ENCODE assay signal across 25 cellular contexts in the genomic region with DNA sequence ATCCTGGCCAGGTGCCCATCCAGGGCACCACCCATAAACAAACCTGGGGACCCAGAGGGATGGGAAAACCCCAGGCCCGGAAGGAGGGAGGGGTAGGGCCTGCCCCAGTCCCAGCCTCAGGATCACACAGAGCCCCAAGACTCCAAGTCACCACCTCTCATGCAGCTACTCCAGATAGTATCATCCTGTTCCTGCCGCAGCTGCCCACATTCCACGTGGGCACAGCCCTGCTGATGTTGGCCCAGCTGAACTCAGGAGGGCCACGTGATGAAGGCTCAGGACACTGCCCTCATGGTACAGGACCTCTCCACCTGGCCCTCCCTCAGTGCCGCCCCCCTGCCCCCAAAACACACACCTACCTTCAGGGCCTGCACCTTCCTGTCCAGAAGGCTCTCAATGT.
DNase-seq lines count a peak whose midpoint lies in the region; ATAC-seq, FAIRE-seq and TF ChIP-seq lines count a peak whose summit lies in the region.
"Had no signal": no experiment of that assay in that cellular context is flagged by ENCODE, and none has a peak within 500 bp of the region (broad histone marks: within the 10 kb centered on the region; RNA-seq: fewer than 3 reads in every experiment).

No MANE protein-coding gene starts in this region.

- H2AFZ ChIP-seq in HepG2 (ENCODE audit: low read length) (no peak overlapping the region), H1 (ENCODE audit: low read length) (no peak overlapping the region)

- BruUV-seq in HepG2 (replicated peaks; lab: Mats Ljungman, UMichigan): no TSS peak

- TF ChIP-seq POLR2A in right lobe of liver (IDR thresholded peaks at IDR 0.05): no peak
- no peak for TF ChIP-seq POLR2A in HepG2 (IDR thresholded peaks at IDR 0.05; ENCODE audit: insufficient read depth in 1 of 2, low read depth in 2 of 2, low read length in 2 of 2)
- no peak for TF ChIP-seq POLR2A in H1 (IDR thresholded peaks at IDR 0.05; ENCODE audit: control extremely low read depth in 1 of 2, low read depth in 2 of 2, low read length in 2 of 2)
- TF ChIP-seq POLR2A in stomach (IDR thresholded peaks at IDR 0.05): no peak
- no peak for TF ChIP-seq POLR2A in esophagus muscularis mucosa (IDR thresholded peaks at IDR 0.05; ENCODE audit: low read depth)
- TF ChIP-seq POLR2A in ovary (IDR thresholded peaks at IDR 0.05): no peak

- H2AK5ac ChIP-seq in H1 (ENCODE audit: low read depth, low read length): no peak overlapping the region

- TF ChIP-seq RAD21 in HepG2 (CRISPR knock-in tag; IDR thresholded peaks at IDR 0.05) (no peak), H1 (IDR thresholded peaks at IDR 0.05 in 1 of 2, conservative IDR thresholded peaks at IDR 0.05 in 1 of 2; ENCODE audit: low read depth in 2 of 2, low read length in 2 of 2) (no peak)

- H3K56ac ChIP-seq in H1 (replicated peaks; ENCODE audit: insufficient read length, low read depth, low read length): no peak overlapping the region

- H3K9ac ChIP-seq in HepG2 (ENCODE audit: insufficient read depth, low read depth, low read length) (no peak overlapping the region), H1 (replicated peaks in 1 of 4; ENCODE audit: extremely low read depth in 1 of 4, low read depth in 3 of 4, low read length in 3 of 4) (no peak overlapping the region)

- peak overlapping the region; percentile 86; the same call in 1 of the 2 replicates for H4K8ac ChIP-seq in H1 (ENCODE audit: extremely low read depth, insufficient read depth, low read length)

- H2BK15ac ChIP-seq in H1 (ENCODE audit: low read length): no peak overlapping the region

- no peak for TF ChIP-seq CTCF in right lobe of liver (IDR thresholded peaks at IDR 0.05)
- TF ChIP-seq CTCF in HepG2 (CRISPR knock-in tag; IDR thresholded peaks at IDR 0.05): no peak
- no peak for TF ChIP-seq CTCF in H1 (IDR thresholded peaks at IDR 0.05; ENCODE audit: control extremely low read depth in 1 of 3, insufficient read depth in 1 of 3, low read depth in 1 of 3, low read length in 3 of 3)
- no peak for TF ChIP-seq CTCF in lower lobe of right lung (IDR thresholded peaks at IDR 0.05)
- TF ChIP-seq CTCF in stomach (IDR thresholded peaks at IDR 0.05): no peak
- TF ChIP-seq CTCF in esophagus muscularis mucosa (IDR thresholded peaks at IDR 0.05): no peak
- no peak for TF ChIP-seq CTCF in endothelial cell (IDR thresholded peaks at IDR 0.05; ENCODE audit: unreplicated experiment)
- no peak for TF ChIP-seq CTCF in ovary (IDR thresholded peaks at IDR 0.05)

- no peaks in the 10 kb centered on the region for H3K4me1 ChIP-seq in right lobe of liver
- H3K4me1 ChIP-seq in HepG2 (ENCODE audit: insufficient read depth, low read length): no peaks in the 10 kb centered on the region
- no peaks in the 10 kb centered on the region; a peak in 2 of 7 replicates for H3K4me1 ChIP-seq in H1 (replicated peaks in 1 of 4; ENCODE audit: control insufficient read depth in 3 of 4, insufficient read depth in 4 of 4, low read length in 3 of 4)
- H3K4me1 ChIP-seq in lower lobe of right lung: peaks cover 28% of the 10 kb centered on the region
- H3K4me1 ChIP-seq in stomach: peaks cover 3 to 15% (median 8%) of the 10 kb centered on the region in 4 donors
- peaks cover 0 to 6% (median 3%) of the 10 kb centered on the region in 4 donors for H3K4me1 ChIP-seq in esophagus muscularis mucosa
- H3K4me1 ChIP-seq in ovary (ENCODE audit: insufficient read depth): no peaks in the 10 kb centered on the region

- peaks cover 2% of the 10 kb centered on the region for H3K4me1 Mint-ChIP-seq in endothelial cell (ENCODE audit: unreplicated experiment)

- no peaks in the 10 kb centered on the region for H3K79me1 ChIP-seq in H1 (ENCODE audit: low read depth, low read length)

- no peaks in the 10 kb centered on the region for H3K9me3 Mint-ChIP-seq in endothelial cell (ENCODE audit: unreplicated experiment)

- peaks cover 4% of the 10 kb centered on the region; the same call in 1 of the 2 replicates for H4K20me1 ChIP-seq in HepG2 (ENCODE audit: insufficient read depth, low read length)
- peaks cover 3 to 7% of the 10 kb centered on the region in 2 experiments for H4K20me1 ChIP-seq in H1 (replicated peaks in 1 of 2; ENCODE audit: control insufficient read depth in 1 of 2, insufficient read depth in 2 of 2, low read length in 2 of 2)

- H3K4ac ChIP-seq in H1 (replicated peaks; ENCODE audit: insufficient read length, low read depth, low read length): no peak overlapping the region

- WGBS in right lobe of liver (ENCODE audit: insufficient coverage, low coverage, low lambda C conversion rate, missing lambda C conversion rate): 33% methylated on average over 3 of the region's 5 CpGs
- WGBS in HepG2 (ENCODE audit: low lambda C conversion rate): 0% methylated on average over 1 of the region's 5 CpGs
- 79% methylated on average over 5 of the region's 5 CpGs; no CpG with 5 or more reads in 1 of the 2 experiments for WGBS in H1 (ENCODE audit: extremely low coverage in 1 of 2, insufficient coverage in 1 of 2, insufficient read length in 1 of 2, insufficient replicate concordance in 2 of 2, low coverage in 1 of 2, low lambda C conversion rate in 2 of 2, missing lambda C conversion rate in 1 of 2), 2 experiments
- WGBS in stomach, 5 donors: 23 to 72% (median 44%) methylated on average over 4 to 5 of the region's 5 CpGs
- 92% methylated on average over 2 of the region's 5 CpGs for WGBS in esophagus muscularis mucosa
- WGBS in ovary, 3 donors: 77 to 85% (median 83%) methylated on average over 4 to 5 of the region's 5 CpGs

- POLR2A ChIA-PET in HepG2 (lab: Yijun Ruan, JAX) (no interaction called here), H1 (lab: Charles Lee; ENCODE audit: partially characterized antibody) (no interaction called here)

- DNase-seq in right lobe of liver: no peak
- no peak for DNase-seq in HepG2 (ENCODE audit: low spot score)
- no peak for DNase-seq in H1 (ENCODE audit: low read depth in 1 of 2, low spot score in 2 of 2)
- no peak for DNase-seq in lower lobe of right lung
- peak; percentile 39 for DNase-seq in stomach
- no peak for DNase-seq in esophagus muscularis mucosa (ENCODE audit: extremely low spot score)
- DNase-seq in endothelial cell (ENCODE audit: low spot score): no peak
- no peak for DNase-seq in ovary
- DNase-seq: 8988T, ACHN, BE2C, Kasumi-1, NCI-H1092 treated with DMSO at 0.1 percent for 48 hours, NCI-H1436, NCI-H1930, NCI-H2107, NCI-H446, NCI-H524 treated with DMSO at 0.1 percent for 48 hours, NCI-H774, SIG-M5 had no signal

- H3K36me3 ChIP-seq in right lobe of liver (peaks cover 0 to 2% (median 0%) of the 10 kb centered on the region in 4 donors), HepG2 (replicated peaks in 1 of 2; ENCODE audit: control insufficient read depth in 1 of 2, insufficient read depth in 2 of 2, low read length in 2 of 2) (no peaks in the 10 kb centered on the region), H1 (ENCODE audit: control insufficient read depth in 2 of 4, insufficient read depth in 4 of 4, low read length in 3 of 4) (no peaks in the 10 kb centered on the region), lower lobe of right lung (no peaks in the 10 kb centered on the region), stomach (no peaks in the 10 kb centered on the region), esophagus muscularis mucosa (no peaks in the 10 kb centered on the region), ovary (no peaks in the 10 kb centered on the region)
- H3K36me3 ChIP-seq: BE2C had no signal

- ATAC-seq in right lobe of liver (peak; percentile 21 to 62 (median 36)), HepG2 (no peak), lower lobe of right lung (peak; percentile 42 to 52)
- ATAC-seq: K562 had no signal

- H3K27me3 ChIP-seq in right lobe of liver (no peaks in the 10 kb centered on the region), HepG2 (ENCODE audit: control insufficient read depth in 1 of 2, insufficient read depth in 2 of 2, low read length in 2 of 2) (peaks cover 1 to 29% of the 10 kb centered on the region in 2 experiments; a peak in 4 of 5 replicates), H1 (replicated peaks in 1 of 4; ENCODE audit: control insufficient read depth in 3 of 4, extremely low read depth in 1 of 4, insufficient read depth in 3 of 4, low read length in 3 of 4) (no peaks in the 10 kb centered on the region), lower lobe of right lung (ENCODE audit: low read depth) (no peaks in the 10 kb centered on the region), stomach (no peaks in the 10 kb centered on the region), esophagus muscularis mucosa (no peaks in the 10 kb centered on the region), ovary (no peaks in the 10 kb centered on the region)
- H3K27me3 ChIP-seq: BE2C had no signal

- in situ Hi-C loops in HepG2 (cut with HindIII; ENCODE audit: extremely low pct_ligation_motif_present, low pct_unique_long_range_greater_than_20kb): no loop called here

- no peak for TF ChIP-seq EP300 in HepG2 (IDR thresholded peaks at IDR 0.05; ENCODE audit: low read depth in 2 of 2, low read length in 2 of 2)
- TF ChIP-seq EP300 in HepG2 (CRISPR knock-in tag; IDR thresholded peaks at IDR 0.05; ENCODE audit: borderline replicate concordance): no peak
- TF ChIP-seq EP300 in H1 (IDR thresholded peaks at IDR 0.05; ENCODE audit: borderline replicate concordance in 1 of 2, low read depth in 2 of 2, low read length in 2 of 2): no peak
- no peak for TF ChIP-seq EP300 in stomach (IDR thresholded peaks at IDR 0.05)
- TF ChIP-seq EP300 in esophagus muscularis mucosa (IDR thresholded peaks at IDR 0.05): no peak
- TF ChIP-seq EP300 in ovary (IDR thresholded peaks at IDR 0.05): no peak

- H3K4me3 ChIP-seq in right lobe of liver: no peak overlapping the region
- no peak overlapping the region for H3K4me3 ChIP-seq in HepG2 (replicated peaks in 1 of 3; ENCODE audit: insufficient read depth in 1 of 3, low read depth in 2 of 3, low read length in 3 of 3)
- no peak overlapping the region for H3K4me3 ChIP-seq in H1 (ENCODE audit: extremely low read depth in 1 of 4, insufficient read depth in 2 of 4, low read depth in 3 of 4, low read length in 4 of 4)
- H3K4me3 ChIP-seq in lower lobe of right lung: no peak overlapping the region
- no peak overlapping the region for H3K4me3 ChIP-seq in stomach
- H3K4me3 ChIP-seq in esophagus muscularis mucosa: no peak overlapping the region
- H3K4me3 ChIP-seq in ovary: no peak overlapping the region
- H3K4me3 ChIP-seq: K562, SK-N-MC had no signal

- H3K27me3 Mint-ChIP-seq in endothelial cell (ENCODE audit: unreplicated experiment): peaks cover 12% of the 10 kb centered on the region

- no peak overlapping the region for H2BK12ac ChIP-seq in H1 (ENCODE audit: low read depth, low read length)

- FAIRE-seq in HepG2 (lab: Jason Lieb, UNC) (no peak), H1 (lab: Jason Lieb, UNC) (no peak)
- FAIRE-seq: D721Med, G401.6, K562, RCC 7860 had no signal

- intact Hi-C loops in right lobe of liver (cut with DNase I): loop anchor here in 1 of 2 donors (2.0 kb wide), 1 partner anchor 107 kb away; no protein-coding TSS in a partner anchor
- intact Hi-C loops in HepG2 (cut with micrococcal nuclease; ENCODE audit: unreplicated experiment): no loop called here
- intact Hi-C loops in lower lobe of right lung (cut with DNase I): loop anchor here (10.0 kb wide), 1 partner anchor 111 kb away; no protein-coding TSS in a partner anchor
- intact Hi-C loops in stomach (cut with DNase I; ENCODE audit: low total_unique reads): no loop called here
- intact Hi-C loops in esophagus muscularis mucosa (cut with DNase I): no loop called here
- intact Hi-C loops in ovary (cut with DNase I): loop anchor here in 1 of 4 donors (10.0 kb wide), 1 partner anchor 111 kb away; no protein-coding TSS in a partner anchor

- no peak overlapping the region for H3K23ac ChIP-seq in H1 (ENCODE audit: insufficient read length)

- H3K27ac Mint-ChIP-seq in endothelial cell (ENCODE audit: unreplicated experiment): no peak overlapping the region

- H4K5ac ChIP-seq in H1 (ENCODE audit: insufficient read length, low read depth, low read length): no peak overlapping the region

- no peaks in the 10 kb centered on the region for H3K36me3 Mint-ChIP-seq in endothelial cell (ENCODE audit: low read depth, unreplicated experiment)

- H3K79me2 ChIP-seq in HepG2 (ENCODE audit: insufficient read depth, low read length): no peaks in the 10 kb centered on the region
- H3K79me2 ChIP-seq in H1 (ENCODE audit: control insufficient read depth in 1 of 2, insufficient read depth in 2 of 2, low read length in 2 of 2): no peaks in the 10 kb centered on the region

- no peaks in the 10 kb centered on the region for H3K23me2 ChIP-seq in H1 (ENCODE audit: low read depth, low read length)

- no peak overlapping the region for H3K18ac ChIP-seq in H1 (ENCODE audit: extremely low read depth, low read length)

- H3K14ac ChIP-seq in H1 (ENCODE audit: insufficient read length): no peak overlapping the region

- CTCF ChIA-PET in HepG2 (lab: Yijun Ruan, JAX; ENCODE audit: low intra/inter-chr PET ratio, low total read pairs) (no interaction called here), H1 (lab: Charles Lee; ENCODE audit: partially characterized antibody) (interaction anchor here (0.7 to 23.2 kb wide), 12 partner anchors 13 to 112 kb away, joined by 3 to 473 read pairs (median 21); no protein-coding TSS in a partner anchor)

- no peak overlapping the region for H2BK120ac ChIP-seq in H1 (replicated peaks; ENCODE audit: low read depth, low read length)

- H3K9me3 ChIP-seq in right lobe of liver (no peaks in the 10 kb centered on the region), HepG2 (ENCODE audit: low read length) (no peaks in the 10 kb centered on the region), H1 (ENCODE audit: insufficient read depth in 2 of 2, low read depth in 1 of 2, low read length in 1 of 2) (no peaks in the 10 kb centered on the region), lower lobe of right lung (no peaks in the 10 kb centered on the region), stomach (no peaks in the 10 kb centered on the region), esophagus muscularis mucosa (no peaks in the 10 kb centered on the region), ovary (no peaks in the 10 kb centered on the region)
- H3K9me3 ChIP-seq: BE2C had no signal

- no peak overlapping the region for H2BK20ac ChIP-seq in H1 (ENCODE audit: low read length)

- no peak overlapping the region for H3K4me3 Mint-ChIP-seq in endothelial cell (ENCODE audit: unreplicated experiment)

- H3K27ac ChIP-seq in right lobe of liver: no peak overlapping the region
- H3K27ac ChIP-seq in HepG2 (ENCODE audit: extremely low read length, insufficient read depth, low read length): no peak overlapping the region
- H3K27ac ChIP-seq in H1 (ENCODE audit: low read depth, low read length): no peak overlapping the region
- H3K27ac ChIP-seq in lower lobe of right lung: no peak overlapping the region
- H3K27ac ChIP-seq in stomach: no peak overlapping the region
- H3K27ac ChIP-seq in esophagus muscularis mucosa (replicated peaks in 1 of 4): no peak overlapping the region
- H3K27ac ChIP-seq in ovary: no peak overlapping the region
- H3K27ac ChIP-seq: SK-N-MC had no signal

- H2BK5ac ChIP-seq in H1 (ENCODE audit: low read depth, low read length): no peak overlapping the region

- no peak overlapping the region for H3K4me2 ChIP-seq in HepG2 (ENCODE audit: low read depth, low read length)
- no peak overlapping the region for H3K4me2 ChIP-seq in H1 (ENCODE audit: insufficient read depth in 1 of 2, low read depth in 2 of 2, low read length in 2 of 2)

- no peak overlapping the region for H4K91ac ChIP-seq in H1 (replicated peaks; ENCODE audit: insufficient read length, low read length)
